In genomic region chr9:128787583-128788156, GRCh38 we compare ENCODE assay signal across 8 cellular contexts. TPM values are rescaled to one million over a fixed set of nuclear protein-coding genes. Genes with fewer than 3 reads are reported as not detected.
DNase-seq lines count a peak whose midpoint lies in the region; ATAC-seq lines count a peak whose summit lies in the region.

No MANE protein-coding gene starts in this region.

- H3K4me2 ChIP-seq in skeletal muscle satellite cell (ENCODE audit: low read length) = peak overlapping the region; percentile 98

- peak; percentile 71 for DNase-seq in activated CD4-positive, alpha-beta T cell treated with anti-CD3 and anti-CD28 coated beads, Interleukin-2, amount 10 ng/mL, durations not matched to agents 24 days and 14 days
- no peak for DNase-seq in activated CD4-positive, alpha-beta T cell treated with anti-CD3 and anti-CD28 coated beads for 1 hour
- DNase-seq in activated naive CD4-positive, alpha-beta T cell treated with anti-CD3 and anti-CD28 coated beads, Interleukin-2, amount 10 ng/mL, durations not matched to agents 7 days and 5 days = peak; percentile 41
- no peak for DNase-seq in left ventricle myocardium superior
- no peak for DNase-seq in NCI-H1105 (lab: John Stamatoyannopoulos, UW)

- H3K9me3 ChIP-seq in skeletal muscle satellite cell (replicated peaks; ENCODE audit: low read length) = no peaks in the 10 kb centered on the region

- H3K4me1 Mint-ChIP-seq in activated CD4-positive, alpha-beta T cell treated with anti-CD3 and anti-CD28 coated beads, Interleukin-2, amount 10 ng/mL, durations not matched to agents 24 days and 14 days = peaks cover 19% of the 10 kb centered on the region
- H3K4me1 Mint-ChIP-seq in activated naive CD4-positive, alpha-beta T cell treated with anti-CD3 and anti-CD28 coated beads, Interleukin-2, amount 10 ng/mL, durations not matched to agents 7 days and 5 days = peaks cover 22% of the 10 kb centered on the region

- intact Hi-C loops in activated CD4-positive, alpha-beta T cell treated with anti-CD3 and anti-CD28 coated beads, Interleukin-2, amount 10 ng/mL, durations not matched to agents 24 days and 14 days (cut with micrococcal nuclease) = loop anchor here (1.0 to 2.0 kb wide), 3 partner anchors 16 to 95 kb away; partner anchors contain the start of genes LRRC8A, ZDHHC12 and ZER1
- intact Hi-C loops in left ventricle myocardium superior (cut with micrococcal nuclease) = no loop called here

- H3K4me1 ChIP-seq in skeletal muscle satellite cell (ENCODE audit: control insufficient read depth, insufficient read depth, low read length) = peaks cover 21% of the 10 kb centered on the region

- peak overlapping the region; percentile 95 for H3K4me3 Mint-ChIP-seq in activated CD4-positive, alpha-beta T cell treated with anti-CD3 and anti-CD28 coated beads, Interleukin-2, amount 10 ng/mL, durations not matched to agents 24 days and 14 days
- peak overlapping the region; percentile 95 for H3K4me3 Mint-ChIP-seq in activated naive CD4-positive, alpha-beta T cell treated with anti-CD3 and anti-CD28 coated beads, Interleukin-2, amount 10 ng/mL, durations not matched to agents 7 days and 5 days

- H3K27me3 ChIP-seq in skeletal muscle satellite cell (ENCODE audit: control insufficient read depth, insufficient read depth, low read length) = no peaks in the 10 kb centered on the region

- H3K27ac Mint-ChIP-seq in activated CD4-positive, alpha-beta T cell treated with anti-CD3 and anti-CD28 coated beads, Interleukin-2, amount 10 ng/mL, durations not matched to agents 24 days and 14 days = peak overlapping the region; percentile 91
- H3K27ac Mint-ChIP-seq in activated naive CD4-positive, alpha-beta T cell treated with anti-CD3 and anti-CD28 coated beads, Interleukin-2, amount 10 ng/mL, durations not matched to agents 7 days and 5 days = peak overlapping the region; percentile 95

- CTCF ChIA-PET in activated naive CD4-positive, alpha-beta T cell treated with anti-CD3 and anti-CD28 coated beads, Interleukin-2, amount 10 ng/mL, durations not matched to agents 7 days and 5 days (lab: Charles Lee) = interaction anchor here (1.7 kb wide), 1 partner anchor 30 kb away, joined by 5 read pairs; the partner anchor contains the start of gene ENDOG

- H3K27me3 Mint-ChIP-seq in activated CD4-positive, alpha-beta T cell treated with anti-CD3 and anti-CD28 coated beads, Interleukin-2, amount 10 ng/mL, durations not matched to agents 24 days and 14 days = no peaks in the 10 kb centered on the region
- peaks cover 3% of the 10 kb centered on the region for H3K27me3 Mint-ChIP-seq in activated naive CD4-positive, alpha-beta T cell treated with anti-CD3 and anti-CD28 coated beads, Interleukin-2, amount 10 ng/mL, durations not matched to agents 7 days and 5 days

- H3K36me3 ChIP-seq in skeletal muscle satellite cell (ENCODE audit: insufficient read depth, low read length) = peaks cover 17% of the 10 kb centered on the region

- H3K9ac ChIP-seq in skeletal muscle satellite cell (ENCODE audit: low read depth, low read length) = peak overlapping the region; percentile 93

- H3K9me3 Mint-ChIP-seq in activated CD4-positive, alpha-beta T cell treated with anti-CD3 and anti-CD28 coated beads, Interleukin-2, amount 10 ng/mL, durations not matched to agents 24 days and 14 days = no peaks in the 10 kb centered on the region
- H3K9me3 Mint-ChIP-seq in activated naive CD4-positive, alpha-beta T cell treated with anti-CD3 and anti-CD28 coated beads, Interleukin-2, amount 10 ng/mL, durations not matched to agents 7 days and 5 days = no peaks in the 10 kb centered on the region

- H3K4me3 ChIP-seq in skeletal muscle satellite cell (ENCODE audit: low read length) = peak overlapping the region; percentile 100

- ATAC-seq in left ventricle myocardium superior (peak; percentile 7), GM18907 (IDR thresholded peaks at IDR 0.05; ENCODE audit: unreplicated experiment) (no peak), HG03521 (IDR thresholded peaks at IDR 0.05; ENCODE audit: unreplicated experiment) (no peak)

- H3K36me3 Mint-ChIP-seq in activated CD4-positive, alpha-beta T cell treated with anti-CD3 and anti-CD28 coated beads, Interleukin-2, amount 10 ng/mL, durations not matched to agents 24 days and 14 days (ENCODE audit: low read depth) = peaks cover 8% of the 10 kb centered on the region
- peaks cover 6% of the 10 kb centered on the region for H3K36me3 Mint-ChIP-seq in activated naive CD4-positive, alpha-beta T cell treated with anti-CD3 and anti-CD28 coated beads, Interleukin-2, amount 10 ng/mL, durations not matched to agents 7 days and 5 days

RNA-seq across cellular contexts. Expression of gene TBC1D13, which starts 0.6 kb away (rescaled TPM):
- total RNA-seq in activated CD4-positive, alpha-beta T cell treated with anti-CD3 and anti-CD28 coated beads, Interleukin-2, amount 10 ng/mL, durations not matched to agents 24 days and 14 days = 19.2 and 19.9 TPM in 2 replicates
- 19.9 TPM for total RNA-seq in left ventricle myocardium superior
- 7.6 and 13.1 TPM in 2 replicates for total RNA-seq in skeletal muscle satellite cell (2012; rRNA removed)

RNA-seq across cellular contexts. Expression of gene ZER1, which starts 15.9 kb away (rescaled TPM):
- 12.3 and 14.4 TPM in 2 replicates for total RNA-seq in activated CD4-positive, alpha-beta T cell treated with anti-CD3 and anti-CD28 coated beads, Interleukin-2, amount 10 ng/mL, durations not matched to agents 24 days and 14 days
- total RNA-seq in left ventricle myocardium superior = 58.5 TPM
- 11.7 and 13.5 TPM in 2 replicates for total RNA-seq in skeletal muscle satellite cell (2012; rRNA removed)

RNA-seq across cellular contexts. Expression of gene ENDOG, which starts 30.6 kb away (rescaled TPM):
- total RNA-seq in activated CD4-positive, alpha-beta T cell treated with anti-CD3 and anti-CD28 coated beads, Interleukin-2, amount 10 ng/mL, durations not matched to agents 24 days and 14 days = 22.9 and 23.3 TPM in 2 replicates
- 88.5 TPM for total RNA-seq in left ventricle myocardium superior
- total RNA-seq in skeletal muscle satellite cell (2012; rRNA removed) = 24.6 and 29.1 TPM in 2 replicates

RNA-seq across cellular contexts. Expression of gene SPOUT1, which starts 41.9 kb away (rescaled TPM):
- total RNA-seq in activated CD4-positive, alpha-beta T cell treated with anti-CD3 and anti-CD28 coated beads, Interleukin-2, amount 10 ng/mL, durations not matched to agents 24 days and 14 days = 149 and 154 TPM in 2 replicates
- total RNA-seq in left ventricle myocardium superior = 13.5 TPM
- 12.2 and 18.8 TPM in 2 replicates for total RNA-seq in skeletal muscle satellite cell (2012; rRNA removed)

Comparison
In these comparisons a context has a peak if more than half of its experiments do, and no peak if none do; other contexts are left out.
1. DNase-seq: peak in activated CD4-positive, alpha-beta T cell treated with anti-CD3 and anti-CD28 coated beads, Interleukin-2, amount 10 ng/mL, durations not matched to agents 24 days and 14 days (single experiment) and activated naive CD4-positive, alpha-beta T cell treated with anti-CD3 and anti-CD28 coated beads, Interleukin-2, amount 10 ng/mL, durations not matched to agents 7 days and 5 days (single experiment); none in activated CD4-positive, alpha-beta T cell treated with anti-CD3 and anti-CD28 coated beads for 1 hour (single experiment), left ventricle myocardium superior (single experiment) and NCI-H1105 (single experiment).